8 cellular contexts compared by ENCODE assay signal in the genomic region with DNA sequence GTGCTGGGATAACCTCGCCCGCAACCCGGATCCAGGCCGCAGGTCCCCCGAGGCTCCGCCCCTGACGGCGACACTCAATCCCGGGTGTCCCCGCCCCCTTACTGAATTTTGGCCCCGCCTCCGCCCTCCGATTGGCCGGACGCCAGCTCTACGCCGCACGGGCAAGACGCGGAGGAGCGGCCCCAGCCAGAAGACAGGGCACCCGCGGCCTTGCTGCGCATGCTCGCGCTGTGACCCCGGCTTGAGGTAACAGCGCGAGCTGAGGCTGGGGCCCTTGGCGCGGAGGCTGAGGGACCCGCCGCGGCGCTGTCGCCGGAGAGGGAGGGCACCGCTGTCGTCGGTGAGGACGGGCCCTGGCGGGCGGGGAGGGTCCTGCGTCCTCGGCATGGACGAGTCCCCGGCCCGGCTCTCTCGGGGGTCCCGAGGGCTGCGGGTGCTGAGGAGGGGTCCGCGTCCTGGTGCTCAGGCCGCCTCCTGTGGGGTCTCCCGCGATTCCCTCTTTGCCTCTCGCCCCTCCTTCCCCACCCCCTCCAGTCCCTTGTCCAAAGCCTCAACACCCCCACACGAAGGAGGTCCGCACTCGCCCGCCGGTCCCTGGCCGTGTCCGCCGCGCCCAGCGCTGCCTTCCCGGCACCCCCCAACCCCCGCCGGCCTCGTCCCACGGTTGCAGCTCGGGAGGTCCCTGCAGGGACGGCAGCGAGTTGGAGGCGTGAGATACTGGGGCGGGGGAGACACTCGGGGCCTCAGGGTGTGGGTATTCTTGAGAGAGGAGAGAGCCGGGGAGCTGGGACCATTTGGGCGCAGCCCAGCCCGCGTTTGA. TPM values are rescaled to one million over a fixed set of nuclear protein-coding genes. Genes with fewer than 3 reads are reported as not detected.
DNase-seq lines count a peak whose midpoint lies in the region; ATAC-seq and TF ChIP-seq lines count a peak whose summit lies in the region.

TSS of gene FLYWCH2 (plus strand) at position 189 of the 820 bp plus-strand sequence. CDS start 13,235 bp downstream, outside the sequence.

- TF ChIP-seq POLR2A in uterus (IDR thresholded peaks at IDR 0.05) = peak; percentile 78 to 88

- peaks cover 0 to 8% of the 10 kb centered on the region in 2 donors for H3K4me1 ChIP-seq in right atrium auricular region
- H3K4me1 ChIP-seq in uterus = no peaks in the 10 kb centered on the region

- H3K36me3 ChIP-seq in right atrium auricular region = no peaks in the 10 kb centered on the region
- H3K36me3 ChIP-seq in uterus = no peaks in the 10 kb centered on the region

- H3K27ac ChIP-seq in right atrium auricular region (peak within 1 kb of the TSS; percentile 94 to 98), uterus (peak within 1 kb of the TSS; percentile 90 to 97)

- H3K4me3 ChIP-seq in right atrium auricular region = peak within 1 kb of the TSS; percentile 73 to 95
- peak within 1 kb of the TSS; percentile 69 to 76 for H3K4me3 ChIP-seq in uterus

- ATAC-seq in GM18499 (IDR thresholded peaks at IDR 0.05; ENCODE audit: insufficient read depth, unreplicated experiment) (peak; percentile 32), HG02943 (IDR thresholded peaks at IDR 0.05; ENCODE audit: low read depth, unreplicated experiment) (peak; percentile 70)

- intact Hi-C loops in T-helper 2 cell treated with Interferon-gamma antibody and Interleukin-4, amounts not matched to agents 100 ng/mL and 5 ng/mL, for 36 hours (cut with micrococcal nuclease) = loop anchor here (1.0 to 10.0 kb wide), 3 partner anchors 14 to 128 kb away; partner anchors contain the start of gene SRRM2
- intact Hi-C loops in uterus (cut with DNase I; ENCODE audit: low total_unique reads) = no loop called here

- H3K27me3 ChIP-seq in right atrium auricular region (no peaks in the 10 kb centered on the region), uterus (no peaks in the 10 kb centered on the region)

- no peak for TF ChIP-seq CTCF in right atrium auricular region (IDR thresholded peaks at IDR 0.05)
- peak in 2 of 4 experiments; percentile 43 to 52 for TF ChIP-seq CTCF in uterus (IDR thresholded peaks at IDR 0.05)

- H3K9me3 ChIP-seq in right atrium auricular region = no peaks in the 10 kb centered on the region
- H3K9me3 ChIP-seq in uterus = no peaks in the 10 kb centered on the region

- DNase-seq in NCI-H187 treated with DMSO at 0.1 percent for 48 hours (lab: John Stamatoyannopoulos, UW) (peak; percentile 78), anterior cingulate cortex (lab: John Stamatoyannopoulos, UW) (peak; percentile 81 to 100 (median 98)), right atrium auricular region (ENCODE audit: low spot score) (peak; percentile 99), pulmonary artery endothelial cell (ENCODE audit: low read depth, low spot score) (peak; percentile 77), uterus (peak; percentile 97 to 99)

RNA-seq across cellular contexts. Expression of gene FLYWCH2, which starts in this region (rescaled TPM):
- 20.0 and 23.6 TPM in 2 replicates for total RNA-seq in T-helper 2 cell treated with Interferon-gamma antibody and Interleukin-4, amounts not matched to agents 100 ng/mL and 5 ng/mL, for 36 hours
- total RNA-seq in right atrium auricular region (10 to 100 TPM; 48.2 to 57.9 TPM), pulmonary artery endothelial cell (38.9 and 49.6 TPM in 2 replicates), uterus (100 to 1,000 TPM in 1 of 4 donors, 10 to 100 TPM in 3; 27.9 to 223 (median 40.9) TPM)

Comparison
In these comparisons a context has a peak if more than half of its experiments do, and no peak if none do; other contexts are left out.
1. Peak in every context shown above with its lines: DNase-seq, ATAC-seq, H3K4me3 ChIP-seq and H3K27ac ChIP-seq.